17 cellular contexts compared by ENCODE assay signal in genomic region chr1:53385276-53385932, GRCh38. TPM values are rescaled to one million over a fixed set of nuclear protein-coding genes. Genes with fewer than 3 reads are reported as not detected.
DNase-seq lines count a peak whose midpoint lies in the region; ATAC-seq, FAIRE-seq and TF ChIP-seq lines count a peak whose summit lies in the region.
"Had no signal": no experiment of that assay in that cellular context is flagged by ENCODE, and none has a peak within 500 bp of the region (broad histone marks: within the 10 kb centered on the region; RNA-seq: fewer than 3 reads in every experiment).

No MANE protein-coding gene starts in this region.

- in situ Hi-C loops in K562 (cut with MboI) (no loop called here), gastrocnemius medialis (cut with MboI; ENCODE audit: low sequenced_read_pairs in 4 of 4) (loop anchor here in 1 of 4 donors (5.0 kb wide), 1 partner anchor 103 kb away; no protein-coding TSS in a partner anchor)

- TF ChIP-seq CTCF in Loucy (conservative IDR thresholded peaks at IDR 0.05; ENCODE audit: low read length) (no peak), K562 (IDR thresholded peaks at IDR 0.05 in 2 of 3, conservative IDR thresholded peaks at IDR 0.05 in 1 of 3; ENCODE audit: insufficient read depth in 2 of 3, low read depth in 1 of 3, low read length in 3 of 3) (no peak), lower lobe of right lung (IDR thresholded peaks at IDR 0.05) (no peak), gastrocnemius medialis (IDR thresholded peaks at IDR 0.05 in 4 of 5, conservative IDR thresholded peaks at IDR 0.05 in 1 of 5) (no peak), HFFc6 (IDR thresholded peaks at IDR 0.05) (no peak)

- H3K4me1 ChIP-seq in Loucy (ENCODE audit: insufficient read depth, low read length, poor library complexity, severe bottlenecking) (peaks cover 15% of the 10 kb centered on the region), K562 (replicated peaks in 1 of 2; ENCODE audit: control insufficient read depth in 2 of 2, insufficient read depth in 2 of 2, low read length in 2 of 2) (no peaks in the 10 kb centered on the region), lower lobe of right lung (no peaks in the 10 kb centered on the region), gastrocnemius medialis (no peaks in the 10 kb centered on the region)

- no peaks in the 10 kb centered on the region for H3K36me3 Mint-ChIP-seq in HFFc6 (ENCODE audit: low read depth)

- no peak for TF ChIP-seq EP300 in K562 (IDR thresholded peaks at IDR 0.05; ENCODE audit: low read length)

- no peak for FAIRE-seq in K562 (lab: Jason Lieb, UNC)
- FAIRE-seq: A549, GM12878, GM18507, H54 had no signal

- no peaks in the 10 kb centered on the region for H3K9me2 ChIP-seq in Loucy (replicated peaks; ENCODE audit: low read depth, low read length)

- H3K4me2 ChIP-seq in Loucy (ENCODE audit: low read depth, low read length, poor library complexity, severe bottlenecking), result peak overlapping the region; percentile 2
- H3K4me2 ChIP-seq in K562 (ENCODE audit: insufficient read depth, low read length), result no peak overlapping the region
- H3K4me2 ChIP-seq: A549 had no signal

- H3K9me1 ChIP-seq in K562 (ENCODE audit: control insufficient read depth, insufficient read depth, low read length), result peaks cover 3% of the 10 kb centered on the region

- H3K27me3 ChIP-seq in Loucy (ENCODE audit: insufficient read depth, low read length, poor library complexity, severe bottlenecking) (no peaks in the 10 kb centered on the region), K562 (ENCODE audit: control insufficient read depth in 2 of 2, insufficient read depth in 2 of 2, low read length in 2 of 2) (peaks cover 40 to 69% of the 10 kb centered on the region in 2 experiments), lower lobe of right lung (ENCODE audit: low read depth) (no peaks in the 10 kb centered on the region), gastrocnemius medialis (peaks cover 0 to 3% (median 0%) of the 10 kb centered on the region in 3 donors)

- no peak overlapping the region for H3K27ac Mint-ChIP-seq in HFFc6
- H3K27ac Mint-ChIP-seq: CD4-positive, alpha-beta T cell had no signal

- H3K4me3 Mint-ChIP-seq in HFFc6, result no peak overlapping the region
- H3K4me3 Mint-ChIP-seq: CD4-positive, alpha-beta T cell had no signal

- POLR2A ChIA-PET in K562 (lab: Yijun Ruan, JAX), result no interaction called here

- no peak overlapping the region for H3K4me3 ChIP-seq in Loucy (ENCODE audit: low read length, poor library complexity, severe bottlenecking)
- no peak overlapping the region for H3K4me3 ChIP-seq in K562
- H3K4me3 ChIP-seq in lower lobe of right lung, result no peak overlapping the region
- no peak overlapping the region for H3K4me3 ChIP-seq in gastrocnemius medialis
- H3K4me3 ChIP-seq: A549, GM12878 had no signal

- H4K20me1 ChIP-seq in Loucy (ENCODE audit: insufficient read depth, low read length, poor library complexity, severe bottlenecking) (no peaks in the 10 kb centered on the region), K562 (replicated peaks; ENCODE audit: control insufficient read depth, insufficient read depth, low read length) (peaks cover 4% of the 10 kb centered on the region; the same call in 1 of the 2 replicates)

- CTCF ChIA-PET in K562 (lab: Yijun Ruan, JAX; ENCODE audit: low intra/inter-chr PET ratio), result no interaction called here

- BruUV-seq in K562 (replicated peaks; lab: Mats Ljungman, UMichigan), result no TSS peak

- H3K79me2 ChIP-seq in Loucy (ENCODE audit: insufficient read depth, low read length) (no peaks in the 10 kb centered on the region), K562 (ENCODE audit: control insufficient read depth, insufficient read depth, low read length) (no peaks in the 10 kb centered on the region)

- H3K9me3 ChIP-seq in Loucy (ENCODE audit: insufficient read depth, low read depth, low read length) (no peaks in the 10 kb centered on the region), K562 (replicated peaks; ENCODE audit: control insufficient read depth, insufficient read depth, low read depth, low read length) (no peaks in the 10 kb centered on the region; the same call in 1 of the 2 replicates), lower lobe of right lung (peaks cover 4% of the 10 kb centered on the region), gastrocnemius medialis (no peaks in the 10 kb centered on the region)

- H3K27ac ChIP-seq in K562 (ENCODE audit: extremely low read depth, low read depth, low read length) (no peak overlapping the region), lower lobe of right lung (no peak overlapping the region), gastrocnemius medialis (no peak overlapping the region)
- H3K27ac ChIP-seq: A549 had no signal

- H3F3A ChIP-seq in Loucy (ENCODE audit: low read depth), result no peaks in the 10 kb centered on the region

- H3K9me3 Mint-ChIP-seq in HFFc6, result no peaks in the 10 kb centered on the region; the same call in 1 of the 2 replicates

- peaks cover 23% of the 10 kb centered on the region for H3K4me1 Mint-ChIP-seq in HFFc6 (ENCODE audit: low read depth)

- intact Hi-C loops in K562 (cut with micrococcal nuclease), result no loop called here
- intact Hi-C loops in lower lobe of right lung (cut with DNase I), result loop anchor here (5.0 kb wide), 1 partner anchor 103 kb away; no protein-coding TSS in a partner anchor
- intact Hi-C loops in gastrocnemius medialis (cut with DNase I; ENCODE audit: low total_unique reads), result no loop called here

- TF ChIP-seq POLR2A in K562 (conservative IDR thresholded peaks at IDR 0.05), result no peak
- TF ChIP-seq POLR2A in gastrocnemius medialis (IDR thresholded peaks at IDR 0.05), result no peak

- H3K27me3 Mint-ChIP-seq in HFFc6 (ENCODE audit: insufficient read depth), result peaks cover 24% of the 10 kb centered on the region
- H3K27me3 Mint-ChIP-seq: CD4-positive, alpha-beta T cell had no signal

- DNase-seq in K562 (ENCODE audit: extremely low read depth in 1 of 4, low spot score in 3 of 4) (no peak), lower lobe of right lung (peak; percentile 24), NCI-H1417 (lab: John Stamatoyannopoulos, UW) (no peak), gastrocnemius medialis (no peak), SK-N-DZ (ENCODE audit: low spot score) (no peak), HFFc6 (no peak)
- DNase-seq: AML-193; C1 segment of cervical spinal cord; CD4-positive, alpha-beta T cell; DMS79; IMR-90 had no signal

- no peak for TF ChIP-seq RAD21 in K562 (CRISPR knock-in tag; conservative IDR thresholded peaks at IDR 0.05 in 1 of 2, IDR thresholded peaks at IDR 0.05 in 1 of 2)

- no peak for ATAC-seq in K562
- no peak for ATAC-seq in lower lobe of right lung
- ATAC-seq in gastrocnemius medialis, result no peak
- ATAC-seq: A549, GM12878, HCT116 had no signal

- H2AFZ ChIP-seq in Loucy (ENCODE audit: low read length), result no peak overlapping the region
- H2AFZ ChIP-seq in K562 (ENCODE audit: low read depth, low read length), result no peak overlapping the region

- H3K9ac ChIP-seq in Loucy (ENCODE audit: low read depth, low read length, poor library complexity, severe bottlenecking) (no peak overlapping the region), K562 (ENCODE audit: insufficient read depth in 1 of 2, low read depth in 2 of 2, low read length in 2 of 2) (no peak overlapping the region)

- H3K36me3 ChIP-seq in Loucy (ENCODE audit: insufficient read depth, low read length), result no peaks in the 10 kb centered on the region
- H3K36me3 ChIP-seq in K562 (ENCODE audit: control insufficient read depth, insufficient read depth, low read length), result no peaks in the 10 kb centered on the region
- no peaks in the 10 kb centered on the region for H3K36me3 ChIP-seq in lower lobe of right lung
- H3K36me3 ChIP-seq in gastrocnemius medialis, result no peaks in the 10 kb centered on the region

- WGBS in K562 (ENCODE audit: insufficient coverage, low coverage, missing lambda C conversion rate), result 9% methylated on average over 7 of the region's 7 CpGs

TF ChIP-seq in K562, 482 proteins besides CTCF, POLR2A, EP300 and RAD21 (continues in another document):
- TF ChIP-seq SMARCA5 (IDR thresholded peaks at IDR 0.05) (0 out of 2 replicates have a peak, but pooled peaks have one; percentile 54), KDM5B (IDR thresholded peaks at IDR 0.05; ENCODE audit: insufficient replicate concordance, low read depth, low read length) (no peak), HCFC1 (IDR thresholded peaks at IDR 0.05; ENCODE audit: low read depth, low read length) (no peak), ZNF232 (CRISPR knock-in tag; IDR thresholded peaks at IDR 0.05) (no peak), CHD1 (IDR thresholded peaks at IDR 0.05; ENCODE audit: low read length) (no peak), DPF2 (IDR thresholded peaks at IDR 0.05) (no peak), ZBTB1 (CRISPR knock-in tag; IDR thresholded peaks at IDR 0.05; ENCODE audit: borderline replicate concordance, low read depth) (no peak), NR1H2 (CRISPR knock-in tag; IDR thresholded peaks at IDR 0.05) (no peak)

RNA-seq across cellular contexts. Expression of gene LRP8, which starts 57.5 kb away (rescaled TPM):
- 204 and 345 TPM in 2 replicates for total RNA-seq in K562 (2011; cell fraction: chromatin; rRNA removed; ENCODE audit: low replicate concordance)
- 194 and 216 TPM in 2 replicates for total RNA-seq in K562 (2011; cell fraction: nucleolus; rRNA removed)
- total RNA-seq in K562 (2011; cell fraction: nucleoplasm; rRNA removed), result 168 and 198 TPM in 2 replicates
- 24.2 and 27.6 TPM in 2 replicates for total RNA-seq in K562 (2014; rRNA removed)
- 27.5 and 29.1 TPM in 2 replicates for total RNA-seq in K562 (2014; rRNA removed; fragmentation: Illumina TruSeq; extraction: Trizol)
- 35.3 and 35.9 TPM in 2 replicates for total RNA-seq in K562 (2015; rRNA removed; fragmentation: Illumina TruSeq; extraction: Trizol)
- total RNA-seq in K562 (2021), result 34.3 and 42.7 TPM in 2 replicates
- polyA plus RNA-seq in K562 (2011; rRNA removed), result 56.1 and 81.1 TPM in 2 replicates
- 51.8 and 56.8 TPM in 2 replicates for polyA plus RNA-seq in K562 (2011; cell fraction: cytosol; rRNA removed)
- 300 and 376 TPM in 2 replicates for polyA plus RNA-seq in K562 (2011; cell fraction: nucleus; rRNA removed)
- polyA plus RNA-seq in K562 (2012), result 19.3 and 23.5 TPM in 2 replicates
- polyA plus RNA-seq in K562 (2014; fragmentation: Illumina TruSeq; extraction: Trizol), result 41.4 and 44.4 TPM in 2 replicates
- 1 to 10 TPM; 7.1 to 8.8 TPM for polyA plus RNA-seq in K562 (2014; fragmentation: Nextera tagmentation; extraction: Ambion mirVana)
- polyA plus RNA-seq in K562 (2014; rRNA removed), result 31.3 and 35.3 TPM in 2 replicates
- 90.5 and 95.8 TPM in 2 replicates for polyA minus RNA-seq in K562 (2011; rRNA and poly(A)+ RNA removed)
- polyA minus RNA-seq in K562 (2011; cell fraction: cytosol; rRNA and poly(A)+ RNA removed), result 33.8 and 37.6 TPM in 2 replicates
- polyA minus RNA-seq in K562 (2011; cell fraction: nucleus; rRNA and poly(A)+ RNA removed), result 90.9 and 98.3 TPM in 2 replicates
- total RNA-seq in lower lobe of right lung, result 9.2 TPM
- total RNA-seq in gastrocnemius medialis, result 1 to 10 TPM in 2 of 4 donors, under 1 TPM in 2; 0.36 to 4.2 (median 1.4) TPM
- 12.7 and 13.1 TPM in 2 replicates for polyA plus RNA-seq in SK-N-DZ (2014; cell fraction: cytosol; rRNA removed)
- polyA plus RNA-seq in SK-N-DZ (2014; cell fraction: nucleus; rRNA removed), result 25.9 and 38.3 TPM in 2 replicates
- total RNA-seq in HFFc6 (2021; fragmentation: NEBNext Ultra II Directional; extraction: Animal tissue kit (Norgen Biotek cat#: 25700)), result 10 to 100 TPM in 5 of 6 experiments, 1 to 10 TPM in 1; 7.2 to 14.9 (median 13.0) TPM
